Comparison of ENCODE assay signal across 26 cellular contexts in genomic region chr12:119075918-119076317, GRCh38.
DNase-seq lines count a peak whose midpoint lies in the region; ATAC-seq, FAIRE-seq and TF ChIP-seq lines count a peak whose summit lies in the region.
"Had no signal": no experiment of that assay in that cellular context is flagged by ENCODE, and none has a peak within 500 bp of the region (broad histone marks: within the 10 kb centered on the region; RNA-seq: fewer than 3 reads in every experiment).

No MANE protein-coding gene starts in this region.

- H3K56ac ChIP-seq in IMR-90 (ENCODE audit: extremely low read depth, insufficient read depth, low read length), result no peak overlapping the region

- no peak overlapping the region for H2AFZ ChIP-seq in IMR-90 (replicated peaks; ENCODE audit: low read length, poor library complexity)

- no TSS peak for BruUV-seq in IMR-90 (replicated peaks; lab: Mats Ljungman, UMichigan)

- ATAC-seq in IMR-90 (ENCODE audit: low read depth), result no peak
- ATAC-seq in activated CD4-positive, CD25-positive, alpha-beta regulatory T cell treated with anti-CD3 and anti-CD28 coated beads, Interleukin-2, amount 50 U/mL, for 24 hours, result no peak
- no peak for ATAC-seq in GM21367 (IDR thresholded peaks at IDR 0.05; ENCODE audit: unreplicated experiment)
- ATAC-seq: GM12878 had no signal

- H2AK9ac ChIP-seq in IMR-90 (replicated peaks; ENCODE audit: low read depth, low read length, poor library complexity), result no peak overlapping the region

- CTCF ChIA-PET in HEK293 (lab: Yijun Ruan, JAX), result no interaction called here
- CTCF ChIA-PET in IMR-90 (lab: Yijun Ruan, JAX), result no interaction called here

- no peak for TF ChIP-seq POLR2A in IMR-90 (IDR thresholded peaks at IDR 0.05; ENCODE audit: low read depth, low read length)

- H3K23ac ChIP-seq in IMR-90 (ENCODE audit: low read depth, low read length), result no peak overlapping the region

- no peak for TF ChIP-seq RAD21 in IMR-90 (IDR thresholded peaks at IDR 0.05; ENCODE audit: low read length)

- H2BK120ac ChIP-seq in IMR-90 (ENCODE audit: low read depth, low read length), result no peak overlapping the region

- H3K18ac ChIP-seq in IMR-90 (ENCODE audit: low read depth, low read length), result no peak overlapping the region

- no peak overlapping the region for H3K4ac ChIP-seq in IMR-90 (ENCODE audit: low read depth, low read length)

- intact Hi-C loops in IMR-90 (cut with micrococcal nuclease), result no loop called here

- H3K9me1 ChIP-seq in IMR-90 (ENCODE audit: insufficient read depth, low read length), result no peaks in the 10 kb centered on the region

- no peak overlapping the region for H3K14ac ChIP-seq in IMR-90 (replicated peaks; ENCODE audit: low read depth, low read length)

- H3K79me1 ChIP-seq in IMR-90 (ENCODE audit: low read depth in 1 of 2, low read length in 2 of 2), result no peaks in the 10 kb centered on the region

- H3K9me3 ChIP-seq in HEK293 (ENCODE audit: control insufficient read depth, insufficient read depth, low read depth, low read length) (no peaks in the 10 kb centered on the region), IMR-90 (ENCODE audit: control insufficient read depth, insufficient read depth, low read length) (peaks cover 10% of the 10 kb centered on the region)
- H3K9me3 ChIP-seq: BE2C, BLaER1 had no signal

- no peak overlapping the region for H2BK20ac ChIP-seq in IMR-90 (ENCODE audit: low read depth, low read length)

- H3K9ac ChIP-seq in IMR-90 (ENCODE audit: low read depth, low read length), result no peak overlapping the region
- H3K9ac ChIP-seq: BLaER1 had no signal

- POLR2A ChIA-PET in HEK293 (lab: Yijun Ruan, JAX) (no interaction called here), IMR-90 (lab: Charles Lee; ENCODE audit: unreplicated experiment) (no interaction called here)

- H4K91ac ChIP-seq in IMR-90 (ENCODE audit: insufficient read depth, low read depth, low read length), result no peak overlapping the region

- WGBS in IMR-90 (ENCODE audit: extremely low coverage in 2 of 2, insufficient read length in 1 of 2), 2 experiments, result 80% methylated on average over 1 of the region's 2 CpGs; no CpG with 5 or more reads in 1 of the 2 experiments

- H4K5ac ChIP-seq in IMR-90 (ENCODE audit: low read depth, low read length), result no peak overlapping the region

- dilution Hi-C loops in IMR-90 (cut with HindIII; ENCODE audit: low sequenced_read_pairs, unreplicated experiment), result no loop called here

- H4K8ac ChIP-seq in IMR-90 (ENCODE audit: low read depth in 2 of 2, low read length in 2 of 2), result no peak overlapping the region

- H3K4me1 ChIP-seq in HEK293 (ENCODE audit: control insufficient read depth, insufficient read depth, low read length), result no peaks in the 10 kb centered on the region
- no peaks in the 10 kb centered on the region for H3K4me1 ChIP-seq in IMR-90 (ENCODE audit: control insufficient read depth, insufficient read depth, low read length)
- H3K4me1 ChIP-seq: BLaER1 had no signal

- H2AK5ac ChIP-seq in IMR-90 (ENCODE audit: low read depth, low read length), result no peak overlapping the region

- H3K4me2 ChIP-seq in IMR-90 (ENCODE audit: low read depth, low read length), result no peak overlapping the region
- H3K4me2 ChIP-seq: BLaER1 had no signal

- H4K20me1 ChIP-seq in IMR-90 (ENCODE audit: insufficient read depth, low read length), result no peaks in the 10 kb centered on the region
- H4K20me1 ChIP-seq: BLaER1 had no signal

- H2BK5ac ChIP-seq in IMR-90 (ENCODE audit: low read depth, low read length, poor library complexity, severe bottlenecking), result peak overlapping the region; percentile 33

- H3K36me3 ChIP-seq in HEK293 (ENCODE audit: control insufficient read depth in 2 of 2, insufficient read depth in 1 of 2, low read length in 2 of 2) (no peaks in the 10 kb centered on the region), IMR-90 (ENCODE audit: control insufficient read depth, insufficient read depth, low read length) (no peaks in the 10 kb centered on the region)
- H3K36me3 ChIP-seq: BE2C, BLaER1 had no signal

- H3K27ac ChIP-seq in HEK293 (ENCODE audit: extremely low read depth, low read depth, low read length) (no peak overlapping the region), IMR-90 (ENCODE audit: insufficient read depth, low read length) (no peak overlapping the region)
- H3K27ac ChIP-seq: BLaER1 had no signal

- no peak overlapping the region for H2BK15ac ChIP-seq in IMR-90 (ENCODE audit: low read depth, low read length)

- TF ChIP-seq CTCF in D721Med (IDR thresholded peaks at IDR 0.05; ENCODE audit: insufficient read depth, missing control alignments), result no peak
- no peak for TF ChIP-seq CTCF in HEK293 (tag by site-specific recombination; IDR thresholded peaks at IDR 0.05)
- TF ChIP-seq CTCF in IMR-90 (conservative IDR thresholded peaks at IDR 0.05; ENCODE audit: low read depth, low read length), result no peak

- DNase-seq in D721Med (ENCODE audit: insufficient read length, low spot score), result no peak
- DNase-seq in IMR-90, result no peak
- DNase-seq in urothelium cell line (ENCODE audit: low spot score), result no peak
- no peak for DNase-seq in DMS 273 (lab: John Stamatoyannopoulos, UW; ENCODE audit: unreplicated experiment)
- DNase-seq: 8988T; ACHN; BE2C; C1 segment of cervical spinal cord; CD4-positive, alpha-beta memory T cell; CD4-positive, CD25-positive, alpha-beta regulatory T cell; CD8-positive, alpha-beta memory T cell; COR-L47; DMS 273 treated with DMSO at 0.1 percent for 48 hours; DMS153; DMS53; DMS79; DND-41; EL; GDM1 had no signal

- in situ Hi-C loops in IMR-90 (cut with MboI; ENCODE audit: low sequenced_read_pairs), result no loop called here

- peak; percentile 16 for FAIRE-seq in D721Med (lab: Jason Lieb, UNC)
- FAIRE-seq in urothelium cell line (lab: Jason Lieb, UNC), result peak; percentile 95
- FAIRE-seq: A204.1, GM12878, GM18507 had no signal

- no peaks in the 10 kb centered on the region for H3K27me3 ChIP-seq in IMR-90 (ENCODE audit: control insufficient read depth, insufficient read depth, low read length)
- H3K27me3 ChIP-seq: BE2C, BLaER1 had no signal

- H3K4me3 ChIP-seq in HEK293 (ENCODE audit: low read depth, low read length) (no peak overlapping the region), IMR-90 (ENCODE audit: insufficient read depth, low read depth, low read length) (no peak overlapping the region)
- H3K4me3 ChIP-seq: BLaER1, GM12878 had no signal

TF ChIP-seq in HEK293, 187 proteins besides CTCF, POLR2A, EP300 and RAD21:
- peak; percentile 82 for TF ChIP-seq ZNF513 (tag by site-specific recombination; IDR thresholded peaks at IDR 0.05)
- no peak for TF ChIP-seq SETDB1 (IDR thresholded peaks at IDR 0.05; ENCODE audit: insufficient read length, low read length)

TF ChIP-seq in IMR-90, 13 proteins besides CTCF, POLR2A, EP300 and RAD21:
- TF ChIP-seq CEBPB (IDR thresholded peaks at IDR 0.05; ENCODE audit: low read depth, low read length), result no peak
- TF ChIP-seq RCOR1 (IDR thresholded peaks at IDR 0.05; ENCODE audit: insufficient replicate concordance, low read length), result no peak
- TF ChIP-seq MAZ (IDR thresholded peaks at IDR 0.05; ENCODE audit: borderline replicate concordance, low read depth, low read length), result no peak
TF ChIP-seq in IMR-90: peak in this region for 0.
